Comparison of ENCODE assay signal across 8 cellular contexts in the genomic region with DNA sequence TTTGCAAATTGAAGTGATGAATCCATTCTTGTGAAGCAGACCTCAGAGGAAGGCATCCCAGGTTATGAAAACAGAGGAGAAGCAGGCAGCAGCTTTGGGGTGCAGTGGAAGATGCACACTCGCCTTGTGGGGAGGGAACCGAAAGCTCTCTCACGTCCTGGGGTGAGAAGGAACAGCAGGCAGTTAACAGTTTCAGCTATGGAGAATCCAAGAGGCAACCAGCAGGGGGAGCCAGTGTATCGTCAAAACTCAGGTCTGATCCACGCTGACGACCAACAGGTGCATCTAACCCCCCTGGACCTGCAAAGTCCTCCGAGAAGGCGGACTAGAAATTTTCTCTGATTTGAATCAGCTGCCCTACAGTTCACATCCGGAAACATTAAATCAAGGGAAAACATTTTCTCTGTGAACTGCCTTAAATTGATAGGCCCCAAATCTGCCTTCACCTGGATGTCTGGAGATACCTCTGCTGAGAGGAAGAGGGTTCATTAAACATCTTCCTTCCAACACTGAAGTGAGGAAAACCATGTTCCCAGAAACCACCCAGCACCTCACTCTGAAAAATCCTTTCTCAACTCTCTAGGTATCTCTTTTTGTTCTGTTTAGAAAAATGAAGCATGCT.
A peak's percentile ranks its signal among the peaks of the same experiment; 100 is the strongest.
DNase-seq lines count a peak whose midpoint lies in the region; ATAC-seq and TF ChIP-seq lines count a peak whose summit lies in the region.

No MANE protein-coding gene starts in this region.

- DNase-seq in GM10248 (ENCODE audit: extremely low spot score): peak; percentile 87
- DNase-seq in GM23248: peak; percentile 67
- DNase-seq in SHP77 treated with DMSO at 0.1 percent for 48 hours (lab: John Stamatoyannopoulos, UW): peak; percentile 25
- DNase-seq in activated naive CD4-positive, alpha-beta T cell treated with anti-CD3 and anti-CD28 coated beads, Interleukin-2, amount 50 U/mL, for 72 hours (ENCODE audit: low spot score in 2 of 2): peak; percentile 63 to 79
- peak; percentile 71 to 85 for DNase-seq in cardiac muscle cell (ENCODE audit: low read depth in 1 of 2, low spot score in 1 of 2)
- peak; percentile 52 for DNase-seq in putamen (ENCODE audit: low spot score)
- no peak for DNase-seq in OCI-M2 (lab: John Stamatoyannopoulos, UW; ENCODE audit: unreplicated experiment)

- H3K9me3 ChIP-seq in GM23248 (ENCODE audit: low read depth) (no peaks in the 10 kb centered on the region), cardiac muscle cell (ENCODE audit: low read depth) (no peaks in the 10 kb centered on the region)

- H3K27ac Mint-ChIP-seq in activated naive CD4-positive, alpha-beta T cell treated with anti-CD3 and anti-CD28 coated beads, Interleukin-2, amount 50 U/mL, for 72 hours: no peak overlapping the region

- H3K4me2 ChIP-seq in GM23248 (ENCODE audit: unreplicated experiment) (no peak overlapping the region), KMS-11 (peak overlapping the region; percentile 15)

- WGBS in GM23248 (ENCODE audit: low coverage in 1 of 2, low lambda C conversion rate in 2 of 2, missing lambda C conversion rate in 2 of 2), 2 experiments: 10 to 13% methylated on average over 9 of the region's 9 CpGs

- no peak overlapping the region for H2AFZ ChIP-seq in GM23248
- no peak overlapping the region for H2AFZ ChIP-seq in KMS-11 (ENCODE audit: low read depth)

- no peaks in the 10 kb centered on the region for H3K9me2 ChIP-seq in GM23248 (ENCODE audit: insufficient read depth)

- H3K9ac ChIP-seq in GM23248: no peak overlapping the region
- H3K9ac ChIP-seq in KMS-11: no peak overlapping the region

- no peak overlapping the region for H3K27ac ChIP-seq in GM23248
- H3K27ac ChIP-seq in KMS-11: no peak overlapping the region
- no peak overlapping the region for H3K27ac ChIP-seq in cardiac muscle cell

- H3F3A ChIP-seq in GM23248 (ENCODE audit: insufficient read depth): no peaks in the 10 kb centered on the region

- CTCF ChIA-PET in GM10248 (lab: Yijun Ruan, JAX): interaction anchor here (0.6 to 6.8 kb wide), 22 partner anchors 8 to 269 kb away, joined by 3 to 106 read pairs (median 4); no protein-coding TSS in a partner anchor

- H3K79me2 ChIP-seq in GM23248 (ENCODE audit: insufficient read depth): no peaks in the 10 kb centered on the region
- H3K79me2 ChIP-seq in KMS-11 (ENCODE audit: insufficient read depth, low read depth): no peaks in the 10 kb centered on the region

- H3K36me3 Mint-ChIP-seq in activated naive CD4-positive, alpha-beta T cell treated with anti-CD3 and anti-CD28 coated beads, Interleukin-2, amount 50 U/mL, for 72 hours: no peaks in the 10 kb centered on the region

- H3K9me3 Mint-ChIP-seq in activated naive CD4-positive, alpha-beta T cell treated with anti-CD3 and anti-CD28 coated beads, Interleukin-2, amount 50 U/mL, for 72 hours: no peaks in the 10 kb centered on the region

- POLR2A ChIA-PET in GM10248 (lab: Yijun Ruan, JAX): interaction anchor here (1.1 kb wide), 1 partner anchor 150 kb away, joined by 4 read pairs; no protein-coding TSS in a partner anchor

- peaks cover 26% of the 10 kb centered on the region; the same call in 1 of the 2 replicates for H3K27me3 ChIP-seq in GM23248 (replicated peaks; ENCODE audit: insufficient read depth)
- no peaks in the 10 kb centered on the region for H3K27me3 ChIP-seq in KMS-11 (ENCODE audit: insufficient read depth, low read depth)
- H3K27me3 ChIP-seq in cardiac muscle cell: no peaks in the 10 kb centered on the region

- H3K4me1 ChIP-seq in GM23248 (ENCODE audit: insufficient read depth): no peaks in the 10 kb centered on the region
- peaks cover 9% of the 10 kb centered on the region for H3K4me1 ChIP-seq in KMS-11 (ENCODE audit: low read depth, poor library complexity, severe bottlenecking)
- H3K4me1 ChIP-seq in cardiac muscle cell (ENCODE audit: low read depth): no peaks in the 10 kb centered on the region

- peak; percentile 74 to 89 for ATAC-seq in activated naive CD4-positive, alpha-beta T cell treated with anti-CD3 and anti-CD28 coated beads, Interleukin-2, amount 50 U/mL, for 72 hours

- in situ Hi-C loops in GM23248 (cut with MboI): loop anchor here (5.0 kb wide), 1 partner anchor 114 kb away; no protein-coding TSS in a partner anchor

- H3K4me3 ChIP-seq in GM23248: no peak overlapping the region
- H3K4me3 ChIP-seq in KMS-11 (IDR thresholded peaks at IDR 0.05; ENCODE audit: insufficient read depth, low read depth, low read length): no peak overlapping the region
- no peak overlapping the region for H3K4me3 ChIP-seq in cardiac muscle cell

- TF ChIP-seq CTCF in GM10248 (IDR thresholded peaks at IDR 0.05; ENCODE audit: control extremely low read depth, extremely low read depth, low read depth, missing control alignments): peak; percentile 75
- TF ChIP-seq CTCF in KMS-11 (conservative IDR thresholded peaks at IDR 0.05; ENCODE audit: low read depth, low read length): peak; percentile 98
- peak; percentile 82 for TF ChIP-seq CTCF in cardiac muscle cell (IDR thresholded peaks at IDR 0.05; ENCODE audit: low read depth, low read length)

- no peaks in the 10 kb centered on the region for H3K36me3 ChIP-seq in GM23248 (ENCODE audit: low read depth)
- no peaks in the 10 kb centered on the region for H3K36me3 ChIP-seq in KMS-11 (ENCODE audit: insufficient read depth)
- no peaks in the 10 kb centered on the region for H3K36me3 ChIP-seq in cardiac muscle cell

- H4K20me1 ChIP-seq in GM23248 (ENCODE audit: insufficient read depth): no peaks in the 10 kb centered on the region
- H4K20me1 ChIP-seq in KMS-11 (ENCODE audit: insufficient read depth): no peaks in the 10 kb centered on the region
